9 cellular contexts compared by ENCODE assay signal in the genomic region with DNA sequence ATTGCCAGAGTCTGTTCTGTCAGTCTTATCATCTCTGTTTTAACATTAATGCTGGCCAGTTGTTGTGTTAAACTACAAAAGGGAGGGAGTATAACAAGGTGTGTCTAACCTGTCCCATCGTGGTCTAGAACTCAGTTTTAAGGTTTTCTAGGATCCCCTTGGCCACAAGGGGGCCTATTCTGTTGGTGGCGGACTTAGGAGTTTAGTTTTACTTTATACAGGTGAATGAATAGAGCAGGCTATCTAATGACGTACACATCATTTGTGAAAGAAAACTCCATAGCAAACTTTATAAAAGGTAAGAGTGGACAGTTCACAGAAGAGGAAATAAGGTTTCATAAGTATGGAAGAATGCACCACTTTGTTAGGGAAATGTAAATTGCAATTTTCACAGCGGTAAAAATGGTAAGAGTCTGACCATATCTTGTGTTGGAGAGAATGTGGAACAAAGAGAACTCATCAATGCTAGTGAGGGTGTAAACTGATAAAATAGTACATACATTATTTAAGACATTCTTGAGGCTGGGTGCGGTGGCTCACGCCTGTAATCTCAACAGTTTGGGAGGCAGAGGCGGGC. TPM values are rescaled to one million over a fixed set of nuclear protein-coding genes. Genes with fewer than 3 reads are reported as not detected.
DNase-seq lines count a peak whose midpoint lies in the region; ATAC-seq, FAIRE-seq and TF ChIP-seq lines count a peak whose summit lies in the region.
"Had no signal": no experiment of that assay in that cellular context is flagged by ENCODE, and none has a peak within 500 bp of the region (broad histone marks: within the 10 kb centered on the region; RNA-seq: fewer than 3 reads in every experiment).

No MANE protein-coding gene starts in this region.

- TF ChIP-seq CTCF in GM23338 (conservative IDR thresholded peaks at IDR 0.05; ENCODE audit: low read depth in 2 of 2), result peak; percentile 66 to 84
- TF ChIP-seq CTCF in bronchial epithelial cell (IDR thresholded peaks at IDR 0.05; ENCODE audit: insufficient read depth, low read length, severe bottlenecking), result peak; percentile 44
- peak; percentile 41 for TF ChIP-seq CTCF in neutrophil (IDR thresholded peaks at IDR 0.05)

- H3K27ac ChIP-seq in CD4-positive, CD25-positive, alpha-beta regulatory T cell (ENCODE audit: insufficient read depth, low read length, poor library complexity, severe bottlenecking), result no peak overlapping the region
- H3K27ac ChIP-seq in GM23338 (ENCODE audit: low read depth), result no peak overlapping the region
- no peak overlapping the region for H3K27ac ChIP-seq in neutrophil

- 0 out of 2 replicates have a peak, but pooled peaks cover 3% of the 10 kb centered on the region for H3F3A ChIP-seq in GM23338 (replicated peaks; ENCODE audit: low read depth)

- H3K4me3 ChIP-seq in CD4-positive, CD25-positive, alpha-beta regulatory T cell (ENCODE audit: low read depth, low read length), result peak overlapping the region; percentile 38
- H3K4me3 ChIP-seq in GM23338, result no peak overlapping the region
- H3K4me3 ChIP-seq in bronchial epithelial cell (ENCODE audit: low read depth, low read length), result no peak overlapping the region
- H3K4me3 ChIP-seq in neutrophil (ENCODE audit: low read depth in 1 of 2, low read length in 1 of 2), result no peak overlapping the region

- peaks cover 0 to 4% (median 0%) of the 10 kb centered on the region in 7 donors for H3K9me3 Mint-ChIP-seq in CD4-positive, CD25-positive, alpha-beta regulatory T cell
- H3K9me3 Mint-ChIP-seq in GM23338, result no peaks in the 10 kb centered on the region

- H3K27ac Mint-ChIP-seq in CD4-positive, CD25-positive, alpha-beta regulatory T cell, result peak overlapping the region in 2 of 3 donors; percentile 66 to 86
- no peak overlapping the region for H3K27ac Mint-ChIP-seq in GM23338

- H2AFZ ChIP-seq in GM23338, result no peak overlapping the region

- no peaks in the 10 kb centered on the region for H4K20me1 ChIP-seq in GM23338 (replicated peaks; ENCODE audit: insufficient read depth)

- H3K36me3 ChIP-seq in CD4-positive, CD25-positive, alpha-beta regulatory T cell (ENCODE audit: control insufficient read depth, insufficient read depth, low read length), result peaks cover 2% of the 10 kb centered on the region
- no peaks in the 10 kb centered on the region; the same call in 1 of the 2 replicates for H3K36me3 ChIP-seq in GM23338 (ENCODE audit: insufficient read depth)
- no peaks in the 10 kb centered on the region for H3K36me3 ChIP-seq in bronchial epithelial cell (ENCODE audit: control insufficient read depth, insufficient read depth, low read length)
- peaks cover 8% of the 10 kb centered on the region for H3K36me3 ChIP-seq in neutrophil

- FAIRE-seq in bronchial epithelial cell (lab: Jason Lieb, UNC), result no peak

- peaks cover 5% of the 10 kb centered on the region for H3K27me3 Mint-ChIP-seq in CD4-positive, CD25-positive, alpha-beta regulatory T cell
- H3K27me3 Mint-ChIP-seq in GM23338 (ENCODE audit: insufficient read depth, low read depth, poor library complexity), result peaks cover 15% of the 10 kb centered on the region

- H3K4me3 Mint-ChIP-seq in CD4-positive, CD25-positive, alpha-beta regulatory T cell, result peak overlapping the region; percentile 76 to 86 (median 78)
- peak overlapping the region; percentile 44; the same call in 2 of the 3 replicates for H3K4me3 Mint-ChIP-seq in GM23338

- H3K79me2 ChIP-seq in GM23338 (replicated peaks; ENCODE audit: insufficient read depth), result no peaks in the 10 kb centered on the region

- H3K9me3 ChIP-seq in CD4-positive, CD25-positive, alpha-beta regulatory T cell (ENCODE audit: control insufficient read depth in 2 of 2, low read length in 2 of 2), result no peaks in the 10 kb centered on the region
- no peaks in the 10 kb centered on the region for H3K9me3 ChIP-seq in neutrophil

- H3K4me2 ChIP-seq in GM23338, result no peak overlapping the region

- H3K4me1 ChIP-seq in CD4-positive, CD25-positive, alpha-beta regulatory T cell (ENCODE audit: control insufficient read depth, insufficient read depth, low read length, poor library complexity, severe bottlenecking), result peaks cover 31% of the 10 kb centered on the region
- 0 out of 2 replicates have a peak, but pooled peaks cover 4% of the 10 kb centered on the region for H3K4me1 ChIP-seq in GM23338 (ENCODE audit: insufficient read depth)
- H3K4me1 ChIP-seq in neutrophil (ENCODE audit: control insufficient read depth in 1 of 2, insufficient read depth in 1 of 2, low read depth in 1 of 2, low read length in 1 of 2), result peaks cover 33 to 35% of the 10 kb centered on the region in 2 experiments

- H3K27me3 ChIP-seq in CD4-positive, CD25-positive, alpha-beta regulatory T cell (ENCODE audit: control insufficient read depth, insufficient read depth, low read length), result no peaks in the 10 kb centered on the region
- H3K27me3 ChIP-seq in GM23338 (ENCODE audit: insufficient read depth) (no peaks in the 10 kb centered on the region), bronchial epithelial cell (ENCODE audit: control insufficient read depth, insufficient read depth, low read length) (no peaks in the 10 kb centered on the region), neutrophil (no peaks in the 10 kb centered on the region)

- peak; percentile 61 to 67 for ATAC-seq in CD4-positive, CD25-positive, alpha-beta regulatory T cell (ENCODE audit: low read depth in 2 of 2)
- ATAC-seq in GM23338 (peak; percentile 45), GM21529 (IDR thresholded peaks at IDR 0.05; ENCODE audit: unreplicated experiment) (no peak), GM19328 (IDR thresholded peaks at IDR 0.05; ENCODE audit: unreplicated experiment) (no peak)

- peaks cover 6% of the 10 kb centered on the region for H3K36me3 Mint-ChIP-seq in CD4-positive, CD25-positive, alpha-beta regulatory T cell
- peaks cover 7% of the 10 kb centered on the region for H3K36me3 Mint-ChIP-seq in GM23338 (ENCODE audit: low read depth)

- H3K9me2 ChIP-seq in GM23338 (ENCODE audit: insufficient read depth), result no peaks in the 10 kb centered on the region

- peaks cover 18 to 43% (median 30%) of the 10 kb centered on the region in 4 donors for H3K4me1 Mint-ChIP-seq in CD4-positive, CD25-positive, alpha-beta regulatory T cell
- 0 out of 3 replicates have a peak, but pooled peaks cover 2% of the 10 kb centered on the region for H3K4me1 Mint-ChIP-seq in GM23338

- DNase-seq in CD4-positive, CD25-positive, alpha-beta regulatory T cell, result peak; percentile 24 to 76 (median 54)
- DNase-seq in GM23338 (ENCODE audit: low spot score) (peak; percentile 71), SW480 (ENCODE audit: low spot score) (peak; percentile 51), bronchial epithelial cell (ENCODE audit: low read depth) (peak; percentile 29), islet precursor cell (no peak)

TF ChIP-seq in GM23338, 12 proteins besides CTCF, POLR2A, EP300 and RAD21 (continues in another document):
- TF ChIP-seq POLR2AphosphoS5 (IDR thresholded peaks at IDR 0.05; ENCODE audit: low read depth), result no peak

RNA-seq across cellular contexts. Expression of a gene that starts 2.5 kb away (rescaled TPM):
- total RNA-seq in CD4-positive, CD25-positive, alpha-beta regulatory T cell, result 17.8 TPM
- 10 to 100 TPM; 13.5 to 16.5 (median 14.9) TPM for polyA plus RNA-seq in CD4-positive, CD25-positive, alpha-beta regulatory T cell
- total RNA-seq in GM23338 (2014; rRNA removed; shearing (Covaris generic)), result 9.7 and 13.5 TPM in 2 replicates
- polyA plus RNA-seq in GM23338 (2016; fragmentation: Nextera tagmentation; extraction: Ambion mirVana), result 4.0 and 5.0 TPM in 2 replicates
- 25.3 and 31.5 TPM in 2 replicates for total RNA-seq in bronchial epithelial cell

RNA-seq across cellular contexts. Expression of a gene that starts 14.0 kb away (rescaled TPM):
- 15.2 TPM for total RNA-seq in CD4-positive, CD25-positive, alpha-beta regulatory T cell
- 10 to 100 TPM; 53.9 to 69.9 (median 60.9) TPM for polyA plus RNA-seq in CD4-positive, CD25-positive, alpha-beta regulatory T cell
- 37.0 and 37.2 TPM in 2 replicates for total RNA-seq in GM23338 (2014; rRNA removed; shearing (Covaris generic))
- polyA plus RNA-seq in GM23338 (2016; fragmentation: Nextera tagmentation; extraction: Ambion mirVana), result 26.9 and 28.4 TPM in 2 replicates
- total RNA-seq in bronchial epithelial cell, result 45.6 and 61.9 TPM in 2 replicates

RNA-seq across cellular contexts. Expression of a gene that starts 42.3 kb away (rescaled TPM):
- total RNA-seq in CD4-positive, CD25-positive, alpha-beta regulatory T cell, result not detected
- under 1 TPM; 0.25 to 0.63 (median 0.51) TPM for polyA plus RNA-seq in CD4-positive, CD25-positive, alpha-beta regulatory T cell
- 0.56 TPM in 1 of 2 replicates, not detected in the other for total RNA-seq in GM23338 (2014; rRNA removed; shearing (Covaris generic))
- polyA plus RNA-seq in GM23338 (2016; fragmentation: Nextera tagmentation; extraction: Ambion mirVana), result 0.37 and 0.47 TPM in 2 replicates
- 0.26 and 1.0 TPM in 2 replicates for total RNA-seq in bronchial epithelial cell

RNA-seq across cellular contexts. Expression of a gene that starts 56.6 kb away (rescaled TPM):
- not detected for total RNA-seq in CD4-positive, CD25-positive, alpha-beta regulatory T cell
- polyA plus RNA-seq in CD4-positive, CD25-positive, alpha-beta regulatory T cell, result 1 to 10 TPM in 1 of 4 donors, under 1 TPM in 2, not detected in 1; 0.51 to 2.1 (median 0.51) TPM
- total RNA-seq in GM23338 (2014; rRNA removed; shearing (Covaris generic)), result not detected in 2 replicates
- 0.24 and 0.50 TPM in 2 replicates for polyA plus RNA-seq in GM23338 (2016; fragmentation: Nextera tagmentation; extraction: Ambion mirVana)
- total RNA-seq in bronchial epithelial cell, result under 0.01 and 0.26 TPM in 2 replicates
- total RNA-seq: LHCN-M2 had no signal

Comparison
In these comparisons a context has a peak if more than half of its experiments do, and no peak if none do; other contexts are left out.
1. ATAC-seq: peak in CD4-positive, CD25-positive, alpha-beta regulatory T cell (2 of 2) and GM23338 (single experiment); none in GM21529 (single experiment) and GM19328 (single experiment).
2. Peak in every context shown above with its lines, with median percentiles within 50 percentile points of each other: CTCF ChIP-seq.